Comparison of ENCODE assay signal across 1 cellular context in the genomic region with DNA sequence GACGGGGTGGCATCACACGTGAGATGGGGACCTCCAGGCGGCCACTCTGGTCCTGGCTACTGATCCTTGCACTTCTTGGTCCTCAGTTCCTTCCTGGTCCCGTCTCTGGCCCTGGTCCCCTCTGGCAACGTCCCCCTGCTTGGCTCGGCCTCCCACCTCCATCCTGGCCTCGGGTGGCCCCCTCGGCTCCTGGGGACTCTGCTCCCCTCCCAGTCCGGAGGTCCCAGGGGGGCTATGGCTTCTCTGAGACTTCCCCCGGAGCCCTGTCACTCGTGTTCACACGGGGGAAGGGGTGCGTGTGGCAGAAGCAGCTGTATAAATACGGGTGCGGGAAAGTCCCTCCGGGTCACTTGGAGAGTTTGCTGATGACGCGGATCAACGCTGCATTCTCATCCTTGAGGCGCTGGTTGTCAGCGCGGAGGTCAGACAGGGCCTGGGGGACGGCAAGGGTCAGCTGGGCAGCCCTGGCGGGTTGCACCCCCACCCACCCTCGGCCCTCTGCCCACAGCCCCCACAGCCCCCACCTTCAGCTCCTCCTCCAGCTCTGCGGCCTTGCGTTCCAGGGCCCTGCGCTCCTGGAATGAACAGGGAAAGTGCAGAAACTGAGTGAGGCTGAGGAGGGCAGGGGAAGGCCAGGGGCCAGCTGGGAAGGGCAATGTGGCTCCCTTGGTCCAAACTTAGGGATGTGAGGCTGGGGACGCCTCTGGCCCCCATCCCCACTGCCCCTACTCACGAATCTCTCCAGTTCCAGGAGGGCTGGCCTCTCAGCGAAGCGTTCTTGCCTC.
TF ChIP-seq lines count a peak whose summit lies in the region.

No MANE protein-coding gene starts in this region.

TF ChIP-seq in K562, 482 proteins besides CTCF, POLR2A, EP300 and RAD21:
- TF ChIP-seq BDP1 (IDR thresholded peaks at IDR 0.05; ENCODE audit: insufficient read depth, insufficient read length): no peak
- TF ChIP-seq, protein P1, sequence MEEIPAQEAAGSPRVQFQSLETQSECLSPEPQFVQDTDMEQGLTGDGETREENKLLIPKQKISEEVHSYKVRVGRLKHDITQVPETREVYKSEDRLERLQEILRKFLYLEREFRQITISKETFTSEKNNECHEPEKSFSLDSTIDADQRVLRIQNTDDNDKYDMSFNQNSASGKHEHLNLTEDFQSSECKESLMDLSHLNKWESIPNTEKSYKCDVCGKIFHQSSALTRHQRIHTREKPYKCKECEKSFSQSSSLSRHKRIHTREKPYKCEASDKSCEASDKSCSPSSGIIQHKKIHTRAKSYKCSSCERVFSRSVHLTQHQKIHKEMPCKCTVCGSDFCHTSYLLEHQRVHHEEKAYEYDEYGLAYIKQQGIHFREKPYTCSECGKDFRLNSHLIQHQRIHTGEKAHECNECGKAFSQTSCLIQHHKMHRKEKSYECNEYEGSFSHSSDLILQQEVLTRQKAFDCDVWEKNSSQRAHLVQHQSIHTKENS (CRISPR knock-in tag; IDR thresholded peaks at IDR 0.05): no peak
- no peak for TF ChIP-seq RBM14 (IDR thresholded peaks at IDR 0.05; ENCODE audit: borderline replicate concordance, insufficient read depth, low read depth, low read length)
- TF ChIP-seq HNRNPK (IDR thresholded peaks at IDR 0.05; ENCODE audit: low read depth, low read length, poor library complexity, severe bottlenecking): no peak
- TF ChIP-seq ZNF212 (CRISPR knock-in tag; IDR thresholded peaks at IDR 0.05): no peak
- no peak for TF ChIP-seq ZBTB17 (CRISPR knock-in tag; IDR thresholded peaks at IDR 0.05)
- TF ChIP-seq, protein P2, sequence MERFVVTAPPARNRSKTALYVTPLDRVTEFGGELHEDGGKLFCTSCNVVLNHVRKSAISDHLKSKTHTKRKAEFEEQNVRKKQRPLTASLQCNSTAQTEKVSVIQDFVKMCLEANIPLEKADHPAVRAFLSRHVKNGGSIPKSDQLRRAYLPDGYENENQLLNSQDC (CRISPR knock-in tag; IDR thresholded peaks at IDR 0.05): no peak
TF ChIP-seq in K562: peak in this region for 0.
